Comparison of ENCODE assay signal across 1 cellular context in the genomic region with DNA sequence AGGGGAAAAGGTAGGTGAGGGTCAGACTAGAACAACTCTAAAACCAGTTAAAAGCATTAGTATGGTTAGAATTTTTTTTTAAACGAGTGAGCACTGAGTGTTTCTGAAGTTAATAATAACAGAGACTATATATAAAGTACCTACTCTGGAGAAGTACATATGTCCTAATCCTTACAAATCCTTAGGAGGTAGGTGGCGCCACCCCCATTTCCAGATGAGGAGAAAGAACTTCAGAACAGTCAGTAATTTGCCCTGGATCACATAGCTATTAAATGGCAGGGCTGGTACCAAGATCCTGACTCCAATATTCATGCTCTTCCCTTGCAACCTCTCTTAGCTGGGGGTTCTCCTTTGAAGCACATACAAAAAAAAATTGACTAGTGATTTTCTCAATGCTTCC.
TF ChIP-seq lines count a peak whose summit lies in the region.

No MANE protein-coding gene starts in this region.

TF ChIP-seq in SK-N-SH treated with all-trans-retinoic acid at 6 μM for 48 hours, 23 proteins besides CTCF, POLR2A, EP300 and RAD21 (continued from another document):
- TF ChIP-seq, protein P1, sequence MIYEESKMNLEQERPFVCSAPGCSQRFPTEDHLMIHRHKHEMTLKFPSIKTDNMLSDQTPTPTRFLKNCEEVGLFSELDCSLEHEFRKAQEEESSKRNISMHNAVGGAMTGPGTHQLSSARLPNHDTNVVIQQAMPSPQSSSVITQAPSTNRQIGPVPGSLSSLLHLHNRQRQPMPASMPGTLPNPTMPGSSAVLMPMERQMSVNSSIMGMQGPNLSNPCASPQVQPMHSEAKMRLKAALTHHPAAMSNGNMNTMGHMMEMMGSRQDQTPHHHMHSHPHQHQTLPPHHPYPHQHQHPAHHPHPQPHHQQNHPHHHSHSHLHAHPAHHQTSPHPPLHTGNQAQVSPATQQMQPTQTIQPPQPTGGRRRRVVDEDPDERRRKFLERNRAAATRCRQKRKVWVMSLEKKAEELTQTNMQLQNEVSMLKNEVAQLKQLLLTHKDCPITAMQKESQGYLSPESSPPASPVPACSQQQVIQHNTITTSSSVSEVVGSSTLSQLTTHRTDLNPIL (CRISPR knock-in tag; IDR thresholded peaks at IDR 0.05; ENCODE audit: low read depth): no peak
- TF ChIP-seq GLIS3 (CRISPR knock-in tag; IDR thresholded peaks at IDR 0.05) (no peak), BACH2 (CRISPR knock-in tag; IDR thresholded peaks at IDR 0.05; ENCODE audit: borderline replicate concordance) (no peak), ZNF70 (CRISPR knock-in tag; IDR thresholded peaks at IDR 0.05) (no peak)
